Comparison of ENCODE assay signal across 7 cellular contexts in the genomic region with DNA sequence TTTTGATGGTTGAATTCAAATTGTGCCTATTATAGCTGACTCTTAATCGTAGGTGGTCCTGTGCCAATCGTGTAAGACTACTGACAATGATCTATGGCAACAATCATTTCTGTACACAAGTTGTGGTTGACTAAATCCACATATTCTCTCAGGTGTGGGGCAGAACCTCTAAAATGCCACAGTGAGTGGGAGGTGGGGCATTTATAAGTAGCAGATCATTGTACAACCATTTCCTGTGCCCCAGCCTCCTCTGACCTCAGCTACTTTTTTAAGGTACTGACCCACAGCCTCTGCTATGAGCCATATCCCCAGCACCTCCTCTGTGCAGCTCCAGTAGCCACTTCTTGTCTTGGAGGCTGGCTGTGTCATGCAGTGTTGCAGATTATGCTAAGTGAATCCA. TPM values are rescaled to one million over a fixed set of nuclear protein-coding genes. Genes with fewer than 3 reads are reported as not detected.
A peak's percentile ranks its signal among the peaks of the same experiment; 100 is the strongest.
DNase-seq lines count a peak whose midpoint lies in the region; ATAC-seq and TF ChIP-seq lines count a peak whose summit lies in the region.

No MANE protein-coding gene starts in this region.

- TF ChIP-seq CTCF in CD8-positive, alpha-beta T cell (IDR thresholded peaks at IDR 0.05): no peak
- no peak for TF ChIP-seq CTCF in progenitor cell of endocrine pancreas (IDR thresholded peaks at IDR 0.05; ENCODE audit: unreplicated experiment)

- H3K4me3 ChIP-seq in CD8-positive, alpha-beta T cell (ENCODE audit: low read depth, low read length): no peak overlapping the region

- no peaks in the 10 kb centered on the region for H3K36me3 ChIP-seq in CD8-positive, alpha-beta T cell (ENCODE audit: insufficient read depth, low read length)

- DNase-seq in RKO (ENCODE audit: low spot score) (peak; percentile 43), hepatic stellate cell (ENCODE audit: low spot score) (peak; percentile 49), progenitor cell of endocrine pancreas (ENCODE audit: low spot score, unreplicated experiment) (no peak), iPS-NIHi11 (ENCODE audit: low spot score) (no peak)
- DNase-seq in CD8-positive, alpha-beta T cell: no peak

- peaks cover 5% of the 10 kb centered on the region for H3K4me1 Mint-ChIP-seq in CD8-positive, alpha-beta T cell (ENCODE audit: low read depth)
- H3K4me1 Mint-ChIP-seq in progenitor cell of endocrine pancreas (ENCODE audit: low read depth): peaks cover 16% of the 10 kb centered on the region

- no peaks in the 10 kb centered on the region for H3K9me3 Mint-ChIP-seq in CD8-positive, alpha-beta T cell
- no peaks in the 10 kb centered on the region for H3K9me3 Mint-ChIP-seq in progenitor cell of endocrine pancreas (ENCODE audit: low read depth)

- H3K4me3 Mint-ChIP-seq in CD8-positive, alpha-beta T cell: no peak overlapping the region
- no peak overlapping the region for H3K4me3 Mint-ChIP-seq in progenitor cell of endocrine pancreas (ENCODE audit: low read depth)

- no peak overlapping the region for H3K27ac ChIP-seq in CD8-positive, alpha-beta T cell (ENCODE audit: low read depth, low read length)

- H3K27me3 Mint-ChIP-seq in CD8-positive, alpha-beta T cell (ENCODE audit: low read depth): no peaks in the 10 kb centered on the region
- H3K27me3 Mint-ChIP-seq in progenitor cell of endocrine pancreas: no peaks in the 10 kb centered on the region

- intact Hi-C loops in CD8-positive, alpha-beta T cell (cut with DNase I, micrococcal nuclease): no loop called here

- no peaks in the 10 kb centered on the region for H3K4me1 ChIP-seq in CD8-positive, alpha-beta T cell (ENCODE audit: insufficient read depth, low read length)

- POLR2A ChIA-PET in CD8-positive, alpha-beta T cell (lab: Charles Lee): no interaction called here

- no peaks in the 10 kb centered on the region for H3K9me3 ChIP-seq in CD8-positive, alpha-beta T cell (ENCODE audit: low read length)

- no peaks in the 10 kb centered on the region for H3K36me3 Mint-ChIP-seq in CD8-positive, alpha-beta T cell
- no peaks in the 10 kb centered on the region for H3K36me3 Mint-ChIP-seq in progenitor cell of endocrine pancreas (ENCODE audit: insufficient read depth)

- CTCF ChIA-PET in CD8-positive, alpha-beta T cell (lab: Charles Lee): no interaction called here

- no peak overlapping the region for H3K27ac Mint-ChIP-seq in CD8-positive, alpha-beta T cell
- H3K27ac Mint-ChIP-seq in progenitor cell of endocrine pancreas: no peak overlapping the region

- H3K27me3 ChIP-seq in CD8-positive, alpha-beta T cell (ENCODE audit: insufficient read depth, low read length): no peaks in the 10 kb centered on the region

- peak; percentile 42 for ATAC-seq in GM18858 (IDR thresholded peaks at IDR 0.05; ENCODE audit: unreplicated experiment)
- ATAC-seq in HG02642 (IDR thresholded peaks at IDR 0.05; ENCODE audit: poor library complexity, unreplicated experiment): peak; percentile 52
- no peak for ATAC-seq in CD8-positive, alpha-beta T cell

RNA-seq across cellular contexts. Expression of a gene that starts 48.6 kb away (rescaled TPM):
- 1 to 10 TPM; 1.8 to 1.9 TPM for total RNA-seq in CD8-positive, alpha-beta T cell
- total RNA-seq in progenitor cell of endocrine pancreas: 19.9 and 21.7 TPM in 2 replicates

Comparison
In these comparisons a context has a peak if more than half of its experiments do, and no peak if none do; other contexts are left out.
1. DNase-seq: peak in RKO (single experiment) and hepatic stellate cell (single experiment); none in CD8-positive, alpha-beta T cell (0 of 7), progenitor cell of endocrine pancreas (single experiment) and iPS-NIHi11 (single experiment).